Comparison of ENCODE assay signal across 8 cellular contexts in genomic region chr10:73997806-73998622, GRCh38. TPM values are rescaled to one million over a fixed set of nuclear protein-coding genes. Genes with fewer than 3 reads are reported as not detected.
DNase-seq lines count a peak whose midpoint lies in the region; ATAC-seq and TF ChIP-seq lines count a peak whose summit lies in the region.

Gene VCL (plus strand): TSS chr10:73998116. CDS start chr10:73998208, 92 bp downstream.

- TF ChIP-seq CTCF in CD8-positive, alpha-beta T cell (IDR thresholded peaks at IDR 0.05) = no peak
- TF ChIP-seq CTCF in lung (IDR thresholded peaks at IDR 0.05; ENCODE audit: control extremely low read depth, extremely low read depth) = no peak

- intact Hi-C loops in CD8-positive, alpha-beta T cell (cut with DNase I, micrococcal nuclease) = loop anchor here (1.0 to 5.0 kb wide), 7 partner anchors 41 to 1114 kb away; partner anchors contain the start of genes ADK (in 1 of the 2), AP3M1 (in 1 of the 2), KAT6B (in 1 of the 2) and SAMD8 (in 1 of the 2)

- no peaks in the 10 kb centered on the region for H3K9me3 Mint-ChIP-seq in CD8-positive, alpha-beta T cell

- H3K36me3 Mint-ChIP-seq in CD8-positive, alpha-beta T cell = peaks cover 5% of the 10 kb centered on the region

- DNase-seq in CD8-positive, alpha-beta T cell = peak; percentile 91 to 96 (median 94)
- DNase-seq in HS-27A (ENCODE audit: low read depth) = peak; percentile 70
- DNase-seq in NK-92 (lab: John Stamatoyannopoulos, UW; ENCODE audit: unreplicated experiment) = peak; percentile 62
- DNase-seq in activated CD8-positive, alpha-beta memory T cell treated with anti-CD3 and anti-CD28 coated beads for 1 hour (ENCODE audit: extremely low read depth in 1 of 2, low read depth in 1 of 2) = peak; percentile 88 to 92
- peak; percentile 93 for DNase-seq in effector CD4-positive, alpha-beta T cell
- peak; percentile 98 for DNase-seq in lung (ENCODE audit: low spot score)
- DNase-seq in stimulated activated CD4-positive, alpha-beta T cell treated with anti-CD3 and anti-CD28 coated beads, TNF-alpha, amount 100 ng/mL, for 4 hours (ENCODE audit: low read depth in 3 of 3) = peak; percentile 91 to 94 (median 93)

- H3K27me3 Mint-ChIP-seq in CD8-positive, alpha-beta T cell (ENCODE audit: low read depth) = no peaks in the 10 kb centered on the region

- peaks cover 32% of the 10 kb centered on the region for H3K4me1 ChIP-seq in CD8-positive, alpha-beta T cell (ENCODE audit: insufficient read depth, low read length)
- peaks cover 0 to 6% of the 10 kb centered on the region in 2 donors for H3K4me1 ChIP-seq in lung (ENCODE audit: control insufficient read depth in 2 of 2, insufficient read depth in 2 of 2, low read length in 2 of 2)

- peaks cover 45% of the 10 kb centered on the region for H3K4me1 Mint-ChIP-seq in CD8-positive, alpha-beta T cell (ENCODE audit: low read depth)

- 0 to 1% methylated on average over 64 to 90 of the region's 90 CpGs for WGBS in lung, 2 donors

- no peaks in the 10 kb centered on the region for H3K27me3 ChIP-seq in CD8-positive, alpha-beta T cell (ENCODE audit: insufficient read depth, low read length)
- H3K27me3 ChIP-seq in lung (ENCODE audit: control insufficient read depth, insufficient read depth) = no peaks in the 10 kb centered on the region

- H3K36me3 ChIP-seq in CD8-positive, alpha-beta T cell (ENCODE audit: insufficient read depth, low read length) = no peaks in the 10 kb centered on the region
- no peaks in the 10 kb centered on the region for H3K36me3 ChIP-seq in lung (ENCODE audit: control insufficient read depth in 2 of 2, insufficient read depth in 2 of 2, low read length in 2 of 2)

- peak within 1 kb of the TSS; percentile 82 for H3K4me3 ChIP-seq in CD8-positive, alpha-beta T cell (ENCODE audit: low read depth, low read length)
- H3K4me3 ChIP-seq in lung = peak within 1 kb of the TSS; percentile 84

- H3K27ac ChIP-seq in CD8-positive, alpha-beta T cell (ENCODE audit: low read depth, low read length) = peak within 1 kb of the TSS; percentile 63
- H3K27ac ChIP-seq in lung (ENCODE audit: low read depth in 1 of 2, low read length in 1 of 2) = peak within 1 kb of the TSS; percentile 95 to 98

- ATAC-seq in CD8-positive, alpha-beta T cell = peak; percentile 96
- peak; percentile 95 for ATAC-seq in GM19467 (IDR thresholded peaks at IDR 0.05; ENCODE audit: unreplicated experiment)
- ATAC-seq in lung (ENCODE audit: insufficient read depth, low FRiP score) = peak; percentile 94

- POLR2A ChIA-PET in CD8-positive, alpha-beta T cell (lab: Charles Lee) = interaction anchor here (0.6 to 1.0 kb wide), 5 partner anchors 10 to 232 kb away, joined by 3 to 4 read pairs (median 3); no protein-coding TSS in a partner anchor

- H3K9me3 ChIP-seq in CD8-positive, alpha-beta T cell (ENCODE audit: low read length) = no peaks in the 10 kb centered on the region
- H3K9me3 ChIP-seq in lung (ENCODE audit: control insufficient read depth in 2 of 2, insufficient read depth in 1 of 2, low read length in 1 of 2) = no peaks in the 10 kb centered on the region

- peak within 1 kb of the TSS; percentile 96 for H3K27ac Mint-ChIP-seq in CD8-positive, alpha-beta T cell

- peak within 1 kb of the TSS; percentile 100 for H3K4me3 Mint-ChIP-seq in CD8-positive, alpha-beta T cell

- CTCF ChIA-PET in CD8-positive, alpha-beta T cell (lab: Charles Lee) = interaction anchor here (0.6 to 1.4 kb wide), 2 partner anchors 12 to 104 kb away, joined by 4 to 5 read pairs; no protein-coding TSS in a partner anchor

RNA-seq across cellular contexts. Expression of gene VCL, which starts in this region (rescaled TPM):
- total RNA-seq in CD8-positive, alpha-beta T cell = 1 to 10 TPM; 6.6 to 9.4 TPM
- total RNA-seq in lung = 100 to 1,000 TPM; 124 to 181 TPM
- polyA plus RNA-seq in lung = 10 to 100 TPM; 24.5 to 48.8 TPM

Comparison
In these comparisons a context has a peak if more than half of its experiments do, and no peak if none do; other contexts are left out.
1. Peak in every context shown above with its lines: DNase-seq, ATAC-seq, H3K4me3 ChIP-seq and H3K27ac ChIP-seq.
2. RNA of gene VCL (total RNA-seq): 124 to 181 TPM in lung; 6.6 to 9.4 TPM in CD8-positive, alpha-beta T cell; every median in the first group is over 10 times any median in the second.